ENCODE assay signal across 20 cellular contexts in the genomic region with DNA sequence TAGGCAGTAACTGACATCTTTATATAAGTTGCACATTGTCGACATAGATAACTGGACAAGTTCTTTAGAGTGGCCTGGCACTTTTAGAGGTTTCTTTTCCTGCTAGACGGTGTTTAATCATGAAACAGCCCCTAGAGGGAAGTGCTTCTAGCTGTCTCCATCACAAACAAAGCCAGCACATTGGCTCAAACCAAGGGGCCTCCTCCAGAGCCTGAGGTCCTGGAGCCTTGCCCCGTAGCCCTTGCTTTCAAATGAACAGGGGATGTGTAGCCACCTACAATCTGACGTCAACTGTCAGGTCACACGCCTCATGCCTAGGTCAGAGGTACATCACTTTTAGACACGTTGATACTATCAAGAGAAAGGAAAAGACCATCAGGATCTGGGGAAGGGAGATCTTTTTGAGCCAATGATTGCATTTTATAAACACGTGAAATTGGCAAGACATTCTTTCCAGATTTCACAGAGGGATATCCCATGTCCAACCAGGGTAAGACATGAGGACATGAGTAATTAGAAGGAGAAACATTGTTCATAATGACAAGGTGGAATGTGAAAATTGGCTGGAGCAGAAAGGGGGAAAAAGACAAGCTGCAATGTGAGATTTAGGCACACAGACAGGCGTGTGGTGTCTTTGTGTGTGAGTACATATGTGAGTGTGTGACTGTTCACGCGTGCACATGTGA.
"Had no signal": no experiment of that assay in that cellular context is flagged by ENCODE, and none has a peak within 500 bp of the region (broad histone marks: within the 10 kb centered on the region; RNA-seq: fewer than 3 reads in every experiment).

No MANE protein-coding gene starts in this region.

- FAIRE-seq: small intestine, TTC549 had no signal

- H3K9me3 ChIP-seq: thoracic aorta, upper lobe of right lung had no signal

- H3K36me3 ChIP-seq: thoracic aorta, upper lobe of right lung had no signal

- H3K4me3 ChIP-seq: coronary artery, lung, thoracic aorta, upper lobe of right lung had no signal

- H3K27ac ChIP-seq: coronary artery, thoracic aorta, upper lobe of right lung had no signal

- H3K27me3 ChIP-seq: upper lobe of right lung had no signal

- DNase-seq: activated CD4-positive, alpha-beta T cell treated with anti-CD3 and anti-CD28 coated beads, Interleukin-2, amount 50 U/mL, for 48 hours; activated naive CD4-positive, alpha-beta T cell treated with Interleukin-2 at 50 U/mL for 16 hours; activated naive CD8-positive, alpha-beta T cell treated with anti-CD3 and anti-CD28 coated beads, Interleukin-2, amount 10 ng/mL, durations not matched to agents 7 days and 5 days; activated T-cell treated with anti-CD3 and anti-CD28 coated beads for 4 hours; amygdala; erythroblast; midbrain; nucleus accumbens; posterior cingulate gyrus; retina; small intestine; stimulated activated CD4-positive, alpha-beta T cell treated with anti-CD3 and anti-CD28 coated beads, Interleukin-15, amount 100 ng/mL, for 24 hours; stimulated activated CD4-positive, alpha-beta T cell treated with anti-CD3 and anti-CD28 coated beads, Interleukin-4, amount 100 ng/mL, for 1 hour; SW 1271; T-helper 2 cell; upper lobe of right lung had no signal

- H3K4me1 ChIP-seq: upper lobe of right lung had no signal
